Comparison of ENCODE assay signal across 8 cellular contexts in genomic region chr4:145177906-145178538, GRCh38. TPM values are rescaled to one million over a fixed set of nuclear protein-coding genes. Genes with fewer than 3 reads are reported as not detected.
DNase-seq lines count a peak whose midpoint lies in the region; ATAC-seq and TF ChIP-seq lines count a peak whose summit lies in the region.

No MANE protein-coding gene starts in this region.

- H3K9me2 ChIP-seq in SU-DHL-6 (replicated peaks; ENCODE audit: insufficient read depth, low read length): no peaks in the 10 kb centered on the region

- peak overlapping the region; percentile 75 for H3K4me2 ChIP-seq in SU-DHL-6 (ENCODE audit: low read depth, low read length, poor library complexity, severe bottlenecking)
- H3K4me2 ChIP-seq in neuronal stem cell (ENCODE audit: insufficient read depth, low read length, poor library complexity, severe bottlenecking): peak overlapping the region; percentile 43

- no peaks in the 10 kb centered on the region for H3K9me3 ChIP-seq in right atrium auricular region
- no peaks in the 10 kb centered on the region for H3K9me3 ChIP-seq in SU-DHL-6 (ENCODE audit: insufficient read depth, low read length)
- no peaks in the 10 kb centered on the region for H3K9me3 ChIP-seq in neuronal stem cell (replicated peaks in 1 of 2; ENCODE audit: control insufficient read depth in 2 of 2, insufficient read depth in 1 of 2, low read depth in 1 of 2, low read length in 2 of 2)

- H3F3A ChIP-seq in SU-DHL-6 (ENCODE audit: insufficient read depth): peaks cover 9% of the 10 kb centered on the region

- no peak for TF ChIP-seq CTCF in right atrium auricular region (IDR thresholded peaks at IDR 0.05)
- no peak for TF ChIP-seq CTCF in SU-DHL-6 (IDR thresholded peaks at IDR 0.05; ENCODE audit: insufficient read depth, low read length, poor library complexity, severe bottlenecking)
- TF ChIP-seq CTCF in epithelial cell of proximal tubule (conservative IDR thresholded peaks at IDR 0.05; ENCODE audit: low read depth, low read length): no peak

- no peak overlapping the region for H3K4ac ChIP-seq in neuronal stem cell (ENCODE audit: low read length)

- peak overlapping the region; percentile 82 for H3K9ac ChIP-seq in SU-DHL-6 (ENCODE audit: low read length)
- H3K9ac ChIP-seq in neuronal stem cell (ENCODE audit: low read depth, low read length, poor library complexity): no peak overlapping the region

- ATAC-seq in Right ventricle myocardium inferior: no peak

- no peak overlapping the region for H2BK5ac ChIP-seq in neuronal stem cell (ENCODE audit: low read length)

- H4K91ac ChIP-seq in neuronal stem cell (ENCODE audit: low read depth, low read length, poor library complexity): no peak overlapping the region

- WGBS in neuronal stem cell (ENCODE audit: extremely low coverage in 2 of 2, insufficient read length in 2 of 2, insufficient replicate concordance in 1 of 2), 2 donors: no CpG with 5 or more reads among the region's 9 CpGs

- H3K79me2 ChIP-seq in SU-DHL-6 (ENCODE audit: insufficient read depth, low read length): peaks cover 65% of the 10 kb centered on the region

- no peak overlapping the region for H2BK12ac ChIP-seq in neuronal stem cell (ENCODE audit: low read length)

- no peak overlapping the region for H3K18ac ChIP-seq in neuronal stem cell (ENCODE audit: low read length)

- H2BK15ac ChIP-seq in neuronal stem cell (ENCODE audit: low read length): no peak overlapping the region

- H2BK120ac ChIP-seq in neuronal stem cell (ENCODE audit: low read depth, low read length): no peak overlapping the region

- intact Hi-C loops in Right ventricle myocardium inferior (cut with DNase I): loop anchor here (10.0 kb wide), 1 partner anchor 307 kb away; the partner anchor contains the start of gene SMAD1

- DNase-seq in right atrium auricular region (ENCODE audit: low spot score) (no peak), Right ventricle myocardium inferior (ENCODE audit: missing footprints) (no peak), epithelial cell of proximal tubule (ENCODE audit: low read depth) (no peak), neuronal stem cell (ENCODE audit: low spot score) (no peak), NCI-H1930 (lab: John Stamatoyannopoulos, UW) (no peak), T1000 (lab: John Stamatoyannopoulos, UW) (no peak)
- no peak for DNase-seq in activated effector memory CD4-positive, alpha-beta T cell treated with anti-CD3 and anti-CD28 coated beads, Interleukin-2, amount 50 U/mL, for 16 hours

- no peak overlapping the region for H3K23ac ChIP-seq in neuronal stem cell (ENCODE audit: low read depth, low read length, poor library complexity)

- peaks cover 2% of the 10 kb centered on the region for H3K79me1 ChIP-seq in neuronal stem cell (ENCODE audit: low read depth, low read length)

- H3K4me3 ChIP-seq in right atrium auricular region: peak overlapping the region; percentile 67 to 90
- peak overlapping the region; percentile 88 for H3K4me3 ChIP-seq in SU-DHL-6 (ENCODE audit: insufficient read depth, low read length, poor library complexity, severe bottlenecking)
- H3K4me3 ChIP-seq in epithelial cell of proximal tubule (ENCODE audit: low read depth, low read length): peak overlapping the region; percentile 82
- peak overlapping the region; percentile 41 to 55 for H3K4me3 ChIP-seq in neuronal stem cell (ENCODE audit: low read length in 2 of 2)

- no peaks in the 10 kb centered on the region for H4K20me1 ChIP-seq in SU-DHL-6 (ENCODE audit: low read depth, low read length)

- H2AFZ ChIP-seq in SU-DHL-6 (ENCODE audit: low read depth, low read length, severe bottlenecking) (no peak overlapping the region), neuronal stem cell (ENCODE audit: low read length) (no peak overlapping the region)

- H3K14ac ChIP-seq in neuronal stem cell (ENCODE audit: low read length): no peak overlapping the region

- peak overlapping the region; percentile 94 to 98 for H3K27ac ChIP-seq in right atrium auricular region
- peak overlapping the region; percentile 91 for H3K27ac ChIP-seq in SU-DHL-6 (ENCODE audit: low read depth, low read length)
- H3K27ac ChIP-seq in neuronal stem cell (replicated peaks; ENCODE audit: low read length): no peak overlapping the region

- no peak overlapping the region for H4K8ac ChIP-seq in neuronal stem cell (ENCODE audit: low read depth, low read length)

- H3K4me1 ChIP-seq in right atrium auricular region: peaks cover 0 to 44% of the 10 kb centered on the region in 2 donors
- H3K4me1 ChIP-seq in neuronal stem cell (ENCODE audit: control insufficient read depth in 2 of 2, insufficient read depth in 1 of 2, low read depth in 1 of 2, low read length in 2 of 2): peaks cover 4 to 8% of the 10 kb centered on the region in 2 donors

- H3K27me3 ChIP-seq in right atrium auricular region (no peaks in the 10 kb centered on the region), SU-DHL-6 (ENCODE audit: low read length) (no peaks in the 10 kb centered on the region), neuronal stem cell (ENCODE audit: control insufficient read depth in 3 of 3, insufficient read depth in 3 of 3, low read depth in 1 of 3, low read length in 3 of 3) (no peaks in the 10 kb centered on the region)

- H2AK5ac ChIP-seq in neuronal stem cell (ENCODE audit: low read depth, low read length): no peak overlapping the region

- no peaks in the 10 kb centered on the region for H3K36me3 ChIP-seq in right atrium auricular region
- H3K36me3 ChIP-seq in SU-DHL-6 (ENCODE audit: low read length): 0 out of 2 replicates have a peak, but pooled peaks cover 6% of the 10 kb centered on the region
- peaks cover 1 to 21% of the 10 kb centered on the region in 2 donors for H3K36me3 ChIP-seq in neuronal stem cell (replicated peaks in 1 of 2; ENCODE audit: control insufficient read depth in 2 of 2, insufficient read depth in 2 of 2, low read length in 2 of 2)

RNA-seq across cellular contexts. Expression of gene OTUD4, which starts 2.4 kb away (rescaled TPM):
- total RNA-seq in right atrium auricular region (10 to 100 TPM; 20.6 to 23.7 TPM), Right ventricle myocardium inferior (34.5 TPM), epithelial cell of proximal tubule (17.2 and 20.0 TPM in 2 replicates)
- polyA plus RNA-seq in neuronal stem cell (2013, experiment 1 of 2): 19.7 TPM
- 19.9 TPM for polyA plus RNA-seq in neuronal stem cell (2013, experiment 2 of 2)
